ENCODE assay signal across 8 cellular contexts in genomic region chr9:2015581-2016410, GRCh38. TPM values are rescaled to one million over a fixed set of nuclear protein-coding genes. Genes with fewer than 3 reads are reported as not detected.
A peak's percentile ranks its signal among the peaks of the same experiment; 100 is the strongest.
DNase-seq lines count a peak whose midpoint lies in the region; ATAC-seq and TF ChIP-seq lines count a peak whose summit lies in the region.

No MANE protein-coding gene starts in this region.

- no peaks in the 10 kb centered on the region for H3K36me3 ChIP-seq in ectodermal cell (ENCODE audit: control insufficient read depth, insufficient read depth, low read length)
- H3K36me3 ChIP-seq in lung (ENCODE audit: control insufficient read depth in 2 of 2, insufficient read depth in 2 of 2, low read length in 2 of 2) = no peaks in the 10 kb centered on the region

- TF ChIP-seq CTCF in AG09309 (IDR thresholded peaks at IDR 0.05; ENCODE audit: control insufficient read depth, insufficient read depth, low read depth, low read length, missing control alignments) (no peak), GM20000 (IDR thresholded peaks at IDR 0.05; ENCODE audit: extremely low read depth, missing control alignments) (no peak), lung (IDR thresholded peaks at IDR 0.05; ENCODE audit: control extremely low read depth, extremely low read depth) (no peak)

- H3K9me3 ChIP-seq in ectodermal cell (ENCODE audit: control insufficient read depth, low read length) = no peaks in the 10 kb centered on the region
- H3K9me3 ChIP-seq in lung (ENCODE audit: control insufficient read depth in 2 of 2, insufficient read depth in 1 of 2, low read length in 1 of 2) = no peaks in the 10 kb centered on the region

- no peak for DNase-seq in AG09309 (ENCODE audit: low read depth)
- peak; percentile 35 for DNase-seq in GM20000 (ENCODE audit: low spot score)
- peak; percentile 22 for DNase-seq in NCI-H146 treated with DMSO at 0.1 percent for 48 hours (lab: John Stamatoyannopoulos, UW; ENCODE audit: unreplicated experiment)
- DNase-seq in activated CD4-positive, alpha-beta T cell treated with anti-CD3 and anti-CD28 coated beads, Interleukin-2, amount 50 U/mL, for 4 hours = peak; percentile 23 to 27
- DNase-seq in lung (ENCODE audit: low spot score) = peak; percentile 53
- peak in 2 of 3 experiments; percentile 41 to 51 for DNase-seq in stimulated activated CD4-positive, alpha-beta T cell treated with anti-CD3 and anti-CD28 coated beads, TNF-alpha, amount 100 ng/mL, for 24 hours (ENCODE audit: low read depth in 3 of 3)

- H3K27me3 ChIP-seq in ectodermal cell (ENCODE audit: control insufficient read depth, insufficient read depth, low read length, poor library complexity, severe bottlenecking) = peaks cover 91% of the 10 kb centered on the region
- H3K27me3 ChIP-seq in lung (ENCODE audit: control insufficient read depth, insufficient read depth) = no peaks in the 10 kb centered on the region

- ATAC-seq in lung (ENCODE audit: insufficient read depth, low FRiP score) (peak; percentile 1), GM18867 (IDR thresholded peaks at IDR 0.05; ENCODE audit: unreplicated experiment) (no peak)

- H3K4me3 ChIP-seq in AG09309 (ENCODE audit: control insufficient read depth, low read depth, low read length) (peak overlapping the region; percentile 84), ectodermal cell (ENCODE audit: insufficient read depth, low read depth, low read length) (peak overlapping the region; percentile 81), lung (peak overlapping the region; percentile 89)

- H3K4me1 ChIP-seq in ectodermal cell (ENCODE audit: control insufficient read depth, insufficient read depth, low read length) (peaks cover 15% of the 10 kb centered on the region), lung (ENCODE audit: control insufficient read depth in 2 of 2, insufficient read depth in 2 of 2, low read length in 2 of 2) (peaks cover 0 to 13% of the 10 kb centered on the region in 2 donors)

- WGBS in ectodermal cell, 2 experiments = 0% methylated on average over 58 to 59 of the region's 59 CpGs
- WGBS in lung, 2 donors = 0% methylated on average over 52 to 59 of the region's 59 CpGs

- H3K27ac ChIP-seq in ectodermal cell (ENCODE audit: insufficient read depth, low read depth, low read length, poor library complexity, severe bottlenecking) (no peak overlapping the region), lung (ENCODE audit: low read depth in 1 of 2, low read length in 1 of 2) (peak overlapping the region; percentile 95 to 97)

RNA-seq across cellular contexts. Expression of gene SMARCA2, which starts 0.6 kb away (rescaled TPM):
- 4.3 TPM for polyA plus RNA-seq in ectodermal cell (2013, experiment 1 of 4)
- polyA plus RNA-seq in ectodermal cell (2013, experiment 2 of 4) = 3.0 TPM
- 3.6 TPM for polyA plus RNA-seq in ectodermal cell (2013, experiment 3 of 4)
- 2.9 TPM for polyA plus RNA-seq in ectodermal cell (2013, experiment 4 of 4)
- 100 to 1,000 TPM; 126 to 196 TPM for total RNA-seq in lung
- 10 to 100 TPM; 30.0 to 34.6 TPM for polyA plus RNA-seq in lung
